In the genomic region with DNA sequence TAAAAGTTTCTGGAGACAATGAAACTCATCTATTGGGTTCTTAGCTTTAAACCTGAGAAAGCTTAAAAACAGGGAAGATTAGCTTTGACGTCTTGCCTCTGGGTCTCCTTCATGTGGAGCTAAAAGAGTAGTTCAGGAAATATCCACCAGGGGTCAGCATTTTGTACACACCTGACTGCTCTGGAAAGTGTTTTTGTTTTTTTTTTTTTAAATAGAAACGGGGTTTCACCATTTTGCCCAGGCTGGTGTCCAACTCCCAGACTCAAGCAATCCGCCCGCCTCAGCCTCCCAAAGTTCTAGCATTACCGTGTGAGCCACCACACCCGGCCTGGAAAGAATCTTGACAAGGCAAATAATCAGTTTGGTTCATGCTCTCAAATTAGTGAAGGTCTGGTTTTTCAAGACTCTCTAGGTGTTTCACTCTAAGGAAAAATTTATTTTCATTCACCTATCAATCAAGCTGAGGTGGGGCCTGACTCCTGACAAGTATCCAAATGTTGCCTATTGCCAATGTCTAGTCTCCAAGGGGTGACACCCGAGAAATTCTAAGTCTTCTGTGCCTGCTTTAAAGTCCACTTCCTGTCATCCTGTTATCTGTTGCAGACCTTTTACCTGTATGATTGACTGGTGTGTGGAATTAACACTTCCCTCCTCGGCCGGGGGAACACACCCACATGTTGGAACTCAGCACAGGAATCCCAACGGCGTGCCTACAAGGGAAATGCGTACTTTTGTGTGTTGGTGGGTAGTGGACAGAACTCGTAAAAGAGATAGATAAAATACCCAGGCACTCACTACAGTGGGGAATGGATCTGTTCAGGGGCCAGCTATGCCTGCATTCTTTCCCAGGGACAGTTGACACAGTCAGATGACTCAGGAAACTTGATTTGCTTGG, we compare ENCODE assay signal across 8 cellular contexts. TPM values are rescaled to one million over a fixed set of nuclear protein-coding genes. Genes with fewer than 3 reads are reported as not detected.
DNase-seq lines count a peak whose midpoint lies in the region; ATAC-seq, FAIRE-seq and TF ChIP-seq lines count a peak whose summit lies in the region.

No MANE protein-coding gene starts in this region.

- CTCF ChIA-PET in activated CD4-positive, alpha-beta T cell treated with anti-CD3 and anti-CD28 coated beads, Interleukin-2, amount 10 ng/mL, durations not matched to agents 7 days and 5 days (lab: Charles Lee) = interaction anchor here (0.6 to 5.9 kb wide), 34 partner anchors 9 to 261 kb away, joined by 3 to 51 read pairs (median 4); a partner anchor contains a TSS
- CTCF ChIA-PET in endothelial cell of umbilical vein (lab: Charles Lee) = interaction anchor here (0.6 to 6.0 kb wide), 52 partner anchors 9 to 269 kb away, joined by 3 to 310 read pairs (median 5); a partner anchor contains a TSS

- FAIRE-seq in endothelial cell of umbilical vein (lab: Jason Lieb, UNC) = peak; percentile 77

- H3K9me1 ChIP-seq in endothelial cell of umbilical vein (replicated peaks; ENCODE audit: control insufficient read depth, extremely low read depth, insufficient read depth, low read length) = no peaks in the 10 kb centered on the region

- H3K4me1 ChIP-seq in endothelial cell of umbilical vein (ENCODE audit: control insufficient read depth, extremely low read depth, insufficient read depth, low read length) (no peaks in the 10 kb centered on the region), mucosa of rectum (ENCODE audit: control insufficient read depth in 2 of 2, insufficient read depth in 2 of 2, low read length in 2 of 2) (peaks cover 5 to 11% of the 10 kb centered on the region in 2 donors)

- no peak overlapping the region for H3K27ac ChIP-seq in endothelial cell of umbilical vein (ENCODE audit: insufficient read depth, low read depth, low read length)
- no peak overlapping the region for H3K27ac ChIP-seq in mucosa of rectum (ENCODE audit: low read depth in 2 of 2, low read length in 2 of 2)

- peak; percentile 60 for ATAC-seq in HG02852 (IDR thresholded peaks at IDR 0.05; ENCODE audit: unreplicated experiment)

- DNase-seq in activated naive CD4-positive, alpha-beta T cell treated with Interleukin-2 at 50 U/mL for 16 hours = peak; percentile 28
- no peak for DNase-seq in activated naive CD4-positive, alpha-beta T cell (lab: John Stamatoyannopoulos, UW)
- DNase-seq in NCI-H2227 treated with DMSO at 0.1 percent for 48 hours (lab: John Stamatoyannopoulos, UW) (peak; percentile 71), endothelial cell of umbilical vein (ENCODE audit: low read depth, low spot score) (peak; percentile 62), occipital lobe (lab: John Stamatoyannopoulos, UW) (no peak)
- DNase-seq in activated CD4-positive, alpha-beta T cell treated with anti-CD3 and anti-CD28 coated beads, Interleukin-2, amount 10 ng/mL, durations not matched to agents 7 days and 5 days = peak; percentile 84

- peak; percentile 47 to 69 for TF ChIP-seq CTCF in endothelial cell of umbilical vein (IDR thresholded peaks at IDR 0.05; ENCODE audit: extremely low read depth in 1 of 2, insufficient read depth in 1 of 2, low read depth in 1 of 2, low read length in 2 of 2)

- H3K4me3 ChIP-seq in endothelial cell of umbilical vein (replicated peaks in 1 of 3; ENCODE audit: insufficient read depth in 1 of 3, low read depth in 1 of 3, low read length in 3 of 3) (no peak overlapping the region), mucosa of rectum (ENCODE audit: low read length in 2 of 2) (peak overlapping the region; percentile 40 to 58)

- peaks cover 0 to 6% of the 10 kb centered on the region in 2 experiments for H3K27me3 ChIP-seq in endothelial cell of umbilical vein (ENCODE audit: control insufficient read depth in 2 of 2, insufficient read depth in 2 of 2, low read length in 2 of 2)
- no peaks in the 10 kb centered on the region for H3K27me3 ChIP-seq in mucosa of rectum (ENCODE audit: control insufficient read depth in 2 of 2, insufficient read depth in 2 of 2, low read length in 2 of 2)

- H3K79me2 ChIP-seq in endothelial cell of umbilical vein (ENCODE audit: control insufficient read depth, insufficient read depth, low read length) = no peaks in the 10 kb centered on the region

- TF ChIP-seq POLR2A in endothelial cell of umbilical vein (IDR thresholded peaks at IDR 0.05; ENCODE audit: low read depth, low read length) = no peak

- H3K27me3 Mint-ChIP-seq in activated CD4-positive, alpha-beta T cell treated with anti-CD3 and anti-CD28 coated beads, Interleukin-2, amount 10 ng/mL, durations not matched to agents 7 days and 5 days = peaks cover 2% of the 10 kb centered on the region

- no peaks in the 10 kb centered on the region for H3K36me3 Mint-ChIP-seq in activated CD4-positive, alpha-beta T cell treated with anti-CD3 and anti-CD28 coated beads, Interleukin-2, amount 10 ng/mL, durations not matched to agents 7 days and 5 days (ENCODE audit: low read depth)

- H3K9me3 Mint-ChIP-seq in activated CD4-positive, alpha-beta T cell treated with anti-CD3 and anti-CD28 coated beads, Interleukin-2, amount 10 ng/mL, durations not matched to agents 7 days and 5 days = no peaks in the 10 kb centered on the region

- BruUV-seq in endothelial cell of umbilical vein (replicated peaks; lab: Mats Ljungman, UMichigan) = no TSS peak

- H3K36me3 ChIP-seq in endothelial cell of umbilical vein (ENCODE audit: control insufficient read depth in 2 of 2, extremely low read depth in 1 of 2, insufficient read depth in 2 of 2, low read length in 2 of 2) = no peaks in the 10 kb centered on the region
- H3K36me3 ChIP-seq in mucosa of rectum (ENCODE audit: control insufficient read depth in 2 of 2, insufficient read depth in 2 of 2, low read length in 2 of 2) = no peaks in the 10 kb centered on the region

- H3K9ac ChIP-seq in endothelial cell of umbilical vein (replicated peaks; ENCODE audit: extremely low read depth, insufficient read depth, low read length) (no peak overlapping the region), mucosa of rectum (ENCODE audit: low read depth in 1 of 2, low read length in 2 of 2) (peak overlapping the region; percentile 9 to 47)

- no peak overlapping the region for H3K4me2 ChIP-seq in endothelial cell of umbilical vein (ENCODE audit: insufficient read depth, low read length)

- no peaks in the 10 kb centered on the region for H3K9me3 ChIP-seq in endothelial cell of umbilical vein (replicated peaks; ENCODE audit: control insufficient read depth, insufficient read depth, low read length)
- H3K9me3 ChIP-seq in mucosa of rectum (ENCODE audit: control insufficient read depth in 2 of 2, low read length in 2 of 2) = no peaks in the 10 kb centered on the region

- intact Hi-C loops in endothelial cell of umbilical vein (cut with micrococcal nuclease) = loop anchor here (1.0 kb wide), 1 partner anchor 252 kb away; no protein-coding TSS in a partner anchor

- peaks cover 29% of the 10 kb centered on the region for H3K4me1 Mint-ChIP-seq in activated CD4-positive, alpha-beta T cell treated with anti-CD3 and anti-CD28 coated beads, Interleukin-2, amount 10 ng/mL, durations not matched to agents 7 days and 5 days

- no peak overlapping the region for H2AFZ ChIP-seq in endothelial cell of umbilical vein (ENCODE audit: low read depth, low read length)

- no peaks in the 10 kb centered on the region for H4K20me1 ChIP-seq in endothelial cell of umbilical vein (replicated peaks; ENCODE audit: control insufficient read depth, extremely low read depth, insufficient read depth, low read length)

- POLR2A ChIA-PET in activated CD4-positive, alpha-beta T cell treated with anti-CD3 and anti-CD28 coated beads, Interleukin-2, amount 10 ng/mL, durations not matched to agents 7 days and 5 days (lab: Charles Lee) = interaction anchor here (0.7 to 1.0 kb wide), 5 partner anchors 34 to 65 kb away, joined by 3 to 9 read pairs (median 4); a partner anchor contains a TSS
- POLR2A ChIA-PET in endothelial cell of umbilical vein (lab: Charles Lee) = interaction anchor here (0.7 kb wide), 1 partner anchor 758 kb away, joined by 3 read pairs; no protein-coding TSS in a partner anchor

- dilution Hi-C loops in endothelial cell of umbilical vein (cut with MboI; ENCODE audit: extremely low pct_ligation_motif_present, low sequenced_read_pairs) = no loop called here

- peak overlapping the region; percentile 21 for H3K4me3 Mint-ChIP-seq in activated CD4-positive, alpha-beta T cell treated with anti-CD3 and anti-CD28 coated beads, Interleukin-2, amount 10 ng/mL, durations not matched to agents 7 days and 5 days

- H3K27ac Mint-ChIP-seq in activated CD4-positive, alpha-beta T cell treated with anti-CD3 and anti-CD28 coated beads, Interleukin-2, amount 10 ng/mL, durations not matched to agents 7 days and 5 days = peak overlapping the region; percentile 77

TF ChIP-seq in endothelial cell of umbilical vein, 7 proteins besides CTCF, POLR2A, EP300 and RAD21 (continues in another document):
- TF ChIP-seq GATA2 (IDR thresholded peaks at IDR 0.05; ENCODE audit: insufficient read depth, insufficient read length, low read depth, low read length) = no peak
- no peak for TF ChIP-seq FOS (IDR thresholded peaks at IDR 0.05; ENCODE audit: borderline replicate concordance, insufficient read depth, low read length)
- no peak for TF ChIP-seq MYC (IDR thresholded peaks at IDR 0.05; ENCODE audit: low read depth, low read length)

RNA-seq across cellular contexts. Expression of a gene that starts 11.3 kb away (rescaled TPM):
- total RNA-seq in activated CD4-positive, alpha-beta T cell treated with anti-CD3 and anti-CD28 coated beads, Interleukin-2, amount 10 ng/mL, durations not matched to agents 7 days and 5 days = under 1 TPM; 0.37 to 0.48 TPM
- total RNA-seq in endothelial cell of umbilical vein (not detected in 2 replicates), occipital lobe (not detected)
- not detected in 2 replicates for polyA plus RNA-seq in endothelial cell of umbilical vein
- not detected in 2 replicates for polyA plus RNA-seq in endothelial cell of umbilical vein (2011; cell fraction: cytosol; rRNA removed)
- not detected in 2 replicates for polyA plus RNA-seq in endothelial cell of umbilical vein (2011; cell fraction: nucleus; rRNA removed)
- polyA plus RNA-seq in endothelial cell of umbilical vein (2012) = not detected in 2 replicates
- polyA minus RNA-seq in endothelial cell of umbilical vein = not detected in 2 replicates
- not detected for polyA minus RNA-seq in endothelial cell of umbilical vein (2011; cell fraction: cytosol; rRNA and poly(A)+ RNA removed)
- polyA minus RNA-seq in endothelial cell of umbilical vein (2011; cell fraction: nucleus; rRNA and poly(A)+ RNA removed) = not detected in 2 replicates

RNA-seq across cellular contexts. Expression of a gene that starts 35.1 kb away (rescaled TPM):
- total RNA-seq in activated CD4-positive, alpha-beta T cell treated with anti-CD3 and anti-CD28 coated beads, Interleukin-2, amount 10 ng/mL, durations not matched to agents 7 days and 5 days = 100 to 1,000 TPM; 329 to 335 TPM
- total RNA-seq in endothelial cell of umbilical vein (0.09 and 0.24 TPM in 2 replicates), occipital lobe (4.2 TPM)
- polyA plus RNA-seq in endothelial cell of umbilical vein = 0.01 TPM in 1 of 2 replicates, not detected in the other
- 0.04 and 0.08 TPM in 2 replicates for polyA plus RNA-seq in endothelial cell of umbilical vein (2011; cell fraction: cytosol; rRNA removed)
- 0.04 and 0.07 TPM in 2 replicates for polyA plus RNA-seq in endothelial cell of umbilical vein (2011; cell fraction: nucleus; rRNA removed)
- polyA plus RNA-seq in endothelial cell of umbilical vein (2012) = 0.04 and 0.05 TPM in 2 replicates
- 0.74 TPM in 1 of 2 replicates, not detected in the other for polyA minus RNA-seq in endothelial cell of umbilical vein
- polyA minus RNA-seq in endothelial cell of umbilical vein (2011; cell fraction: cytosol; rRNA and poly(A)+ RNA removed) = 1.7 TPM
- 0.14 TPM in 1 of 2 replicates, not detected in the other for polyA minus RNA-seq in endothelial cell of umbilical vein (2011; cell fraction: nucleus; rRNA and poly(A)+ RNA removed)

Comparison
In these comparisons a context has a peak if more than half of its experiments do, and no peak if none do; other contexts are left out.
1. DNase-seq: peak in activated naive CD4-positive, alpha-beta T cell treated with Interleukin-2 at 50 U/mL for 16 hours (single experiment), NCI-H2227 treated with DMSO at 0.1 percent for 48 hours (single experiment), activated CD4-positive, alpha-beta T cell treated with anti-CD3 and anti-CD28 coated beads, Interleukin-2, amount 10 ng/mL, durations not matched to agents 7 days and 5 days (single experiment) and endothelial cell of umbilical vein (single experiment); none in activated naive CD4-positive, alpha-beta T cell (0 of 4) and occipital lobe (single experiment).
2. H3K4me3 ChIP-seq: peak in mucosa of rectum (2 of 2); none in endothelial cell of umbilical vein (0 of 3).
3. RNA of a gene that starts 35.1 kb away (total RNA-seq): 329 to 335 TPM in activated CD4-positive, alpha-beta T cell treated with anti-CD3 and anti-CD28 coated beads, Interleukin-2, amount 10 ng/mL, durations not matched to agents 7 days and 5 days; 4.2 TPM in occipital lobe (single experiment) and 0.09 to 0.24 TPM in endothelial cell of umbilical vein; every median in the first group is over 10 times any median in the second.